In the genomic region with DNA sequence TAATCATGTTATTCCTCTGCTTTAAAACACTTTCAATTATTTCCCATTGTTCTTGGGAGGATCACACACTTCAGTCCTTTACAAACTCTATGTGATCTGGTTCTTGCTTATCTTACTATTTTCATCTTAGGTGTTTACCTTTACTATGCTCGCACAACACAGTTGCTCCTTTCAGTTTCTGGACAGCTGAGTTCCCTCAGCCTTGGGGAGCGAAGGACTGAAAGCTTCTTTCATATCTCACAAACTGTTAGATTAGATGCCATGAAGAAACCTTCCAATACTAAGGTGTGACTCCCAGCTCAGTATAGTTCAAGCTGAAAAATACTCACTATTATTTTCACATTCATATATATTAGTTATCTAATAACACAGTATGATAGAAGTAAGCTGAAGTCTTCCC, we compare ENCODE assay signal across 9 cellular contexts.
DNase-seq lines count a peak whose midpoint lies in the region; ATAC-seq and TF ChIP-seq lines count a peak whose summit lies in the region.
"Had no signal": no experiment of that assay in that cellular context is flagged by ENCODE, and none has a peak within 500 bp of the region (broad histone marks: within the 10 kb centered on the region; RNA-seq: fewer than 3 reads in every experiment).

No MANE protein-coding gene starts in this region.

- TF ChIP-seq CTCF in nephron (IDR thresholded peaks at IDR 0.05; ENCODE audit: unreplicated experiment in 3 of 3) (no peak), H9 (conservative IDR thresholded peaks at IDR 0.05) (no peak), osteocyte (IDR thresholded peaks at IDR 0.05) (no peak)

- no peak overlapping the region for H2BK120ac ChIP-seq in H9 (ENCODE audit: low read depth, low read length, poor library complexity, severe bottlenecking)

- H3K4ac ChIP-seq in H9 (ENCODE audit: low read depth, low read length): no peak overlapping the region

- H4K91ac ChIP-seq in H9 (ENCODE audit: insufficient read length, low read depth, low read length): no peak overlapping the region

- H4K5ac ChIP-seq in H9 (ENCODE audit: insufficient read length, low read depth, low read length): no peak overlapping the region

- H3K27ac Mint-ChIP-seq in nephron (peak overlapping the region in 2 of 3 experiments; percentile 33 to 35), H9 (no peak overlapping the region), osteocyte (ENCODE audit: unreplicated experiment) (no peak overlapping the region)

- H2BK20ac ChIP-seq in H9 (ENCODE audit: low read depth, low read length, poor library complexity, severe bottlenecking): no peak overlapping the region

- H3T11ph ChIP-seq in H9 (ENCODE audit: low read length): no peak overlapping the region

- H3K9me3 ChIP-seq in H9 (ENCODE audit: control insufficient read depth, low read depth, low read length): no peaks in the 10 kb centered on the region

- no peaks in the 10 kb centered on the region for H3K4me1 ChIP-seq in H9 (ENCODE audit: insufficient read depth, low read length)

- no peaks in the 10 kb centered on the region for H3K79me1 ChIP-seq in H9 (ENCODE audit: insufficient read depth, low read depth, low read length, poor library complexity, severe bottlenecking)

- no peaks in the 10 kb centered on the region for H3K36me3 Mint-ChIP-seq in nephron (ENCODE audit: low read depth)
- no peaks in the 10 kb centered on the region for H3K36me3 Mint-ChIP-seq in H9 (ENCODE audit: insufficient read depth in 1 of 3, low read depth in 3 of 3)
- no peaks in the 10 kb centered on the region for H3K36me3 Mint-ChIP-seq in osteocyte (ENCODE audit: unreplicated experiment)

- H3K27me3 Mint-ChIP-seq in nephron (ENCODE audit: low read depth) (no peaks in the 10 kb centered on the region), H9 (ENCODE audit: low read depth) (no peaks in the 10 kb centered on the region), osteocyte (ENCODE audit: unreplicated experiment) (no peaks in the 10 kb centered on the region)

- no peak overlapping the region for H2BK12ac ChIP-seq in H9 (ENCODE audit: insufficient read length, low read depth, low read length)

- no peaks in the 10 kb centered on the region for H4K20me1 ChIP-seq in H9 (ENCODE audit: control insufficient read depth, insufficient read depth, insufficient read length)

- H3K4me3 Mint-ChIP-seq in nephron (no peak overlapping the region), H9 (no peak overlapping the region), osteocyte (ENCODE audit: unreplicated experiment) (no peak overlapping the region)

- no peaks in the 10 kb centered on the region for H3K23me2 ChIP-seq in H9 (ENCODE audit: insufficient read length, low read depth, low read length, poor library complexity, severe bottlenecking)

- ATAC-seq in GM18909 (IDR thresholded peaks at IDR 0.05; ENCODE audit: poor library complexity, unreplicated experiment): peak; percentile 53
- peak; percentile 40 for ATAC-seq in HG02623 (IDR thresholded peaks at IDR 0.05; ENCODE audit: unreplicated experiment)

- H3K4me1 Mint-ChIP-seq in nephron (peaks cover 21% of the 10 kb centered on the region), H9 (peaks cover 9 to 11% of the 10 kb centered on the region in 2 experiments; a peak in 3 of 4 replicates), osteocyte (ENCODE audit: unreplicated experiment) (peaks cover 69% of the 10 kb centered on the region)

- no peak overlapping the region for H3K14ac ChIP-seq in H9 (ENCODE audit: insufficient read depth, low read length)

- no peak overlapping the region for H3K18ac ChIP-seq in H9 (ENCODE audit: insufficient read length, low read depth, low read length)

- H3K79me2 ChIP-seq in H9 (ENCODE audit: insufficient read depth, low read length): no peaks in the 10 kb centered on the region

- peak; percentile 30 for DNase-seq in NAMALWA (ENCODE audit: low spot score)
- DNase-seq in SW480 (ENCODE audit: low spot score): no peak
- DNase-seq in H9: no peak
- DNase-seq in C1 segment of cervical spinal cord (lab: John Stamatoyannopoulos, UW): no peak
- no peak for DNase-seq in osteocyte (ENCODE audit: extremely low spot score, unreplicated experiment)
- DNase-seq: amniotic stem cell had no signal

- no peaks in the 10 kb centered on the region for H3K27me3 ChIP-seq in H9 (ENCODE audit: insufficient read depth, low read length)

- no peak overlapping the region for H2AK5ac ChIP-seq in H9 (ENCODE audit: insufficient read length, low read length)

- H3K4me2 ChIP-seq in H9 (ENCODE audit: insufficient read depth, insufficient read length, low read length): no peak overlapping the region

- no peaks in the 10 kb centered on the region for H3K9me3 Mint-ChIP-seq in nephron
- H3K9me3 Mint-ChIP-seq in H9: no peaks in the 10 kb centered on the region
- H3K9me3 Mint-ChIP-seq in osteocyte (ENCODE audit: unreplicated experiment): no peaks in the 10 kb centered on the region

- no CpG with 5 or more reads among the region's 2 CpGs for WGBS in H9 (ENCODE audit: extremely low coverage, insufficient read length, low lambda C conversion rate)

- no peak overlapping the region for H3K56ac ChIP-seq in H9 (ENCODE audit: insufficient read length, low read depth, low read length)

- H2AFZ ChIP-seq in H9 (ENCODE audit: low read length): no peak overlapping the region

- H3K27ac ChIP-seq in H9 (ENCODE audit: insufficient read length, low read depth, low read length): no peak overlapping the region

- no peak overlapping the region for H2BK15ac ChIP-seq in H9 (ENCODE audit: low read depth, low read length)

- no peak overlapping the region for H2BK5ac ChIP-seq in H9 (ENCODE audit: insufficient read length, low read length)

- no peak overlapping the region for H3K23ac ChIP-seq in H9 (ENCODE audit: insufficient read length, low read depth, low read length)

- no peak overlapping the region for H4K8ac ChIP-seq in H9 (replicated peaks; ENCODE audit: insufficient read length, low read depth, low read length)

- no peak overlapping the region for H3K9ac ChIP-seq in H9 (ENCODE audit: extremely low read depth, insufficient read length, low read length)

Comparison
In these comparisons a context has a peak if more than half of its experiments do, and no peak if none do; other contexts are left out.
1. H3K27ac Mint-ChIP-seq: peak in nephron (2 of 3); none in H9 (0 of 3) and osteocyte (single experiment).